Comparison of ENCODE assay signal across 26 cellular contexts in the genomic region with DNA sequence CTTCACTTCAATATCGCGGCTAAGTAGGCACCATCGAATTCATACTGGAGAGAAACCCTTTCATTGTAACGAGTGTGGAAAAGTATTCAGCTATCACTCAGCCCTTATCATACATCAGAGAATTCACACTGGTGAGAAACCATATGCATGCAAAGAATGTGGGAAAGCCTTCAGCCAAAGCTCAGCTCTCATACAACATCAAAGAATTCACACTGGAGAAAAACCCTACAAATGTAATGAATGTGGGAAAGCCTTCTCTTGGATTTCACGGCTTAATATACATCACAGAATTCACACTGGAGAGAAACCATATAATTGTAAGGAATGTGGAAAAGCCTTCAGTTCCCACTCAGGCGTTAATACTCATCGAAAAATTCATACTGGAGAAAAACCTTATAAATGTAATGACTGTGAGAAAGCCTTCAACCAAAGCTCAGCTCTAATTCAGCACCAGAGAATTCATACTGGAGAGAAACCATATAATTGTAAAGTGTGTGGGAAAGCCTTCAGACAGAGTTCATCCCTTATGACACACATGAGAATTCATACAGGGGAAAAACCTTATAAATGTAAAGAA. TPM values are rescaled to one million over a fixed set of nuclear protein-coding genes. Genes with fewer than 3 reads are reported as not detected.
"Had no signal": no experiment of that assay in that cellular context is flagged by ENCODE, and none has a peak within 500 bp of the region (broad histone marks: within the 10 kb centered on the region; RNA-seq: fewer than 3 reads in every experiment).

No MANE protein-coding gene starts in this region.

- H3K4me1 ChIP-seq: colonic mucosa, esophagus muscularis mucosa, heart right ventricle, lower lobe of right lung, vagina had no signal

- ATAC-seq: activated CD8-positive, alpha-beta T cell treated with anti-CD3 and anti-CD28 coated beads for 36 hours; activated T-helper 17 cell treated with anti-CD3 and anti-CD28 coated beads, Interleukin-2, amount 50 U/mL, for 72 hours; heart right ventricle; lower lobe of right lung; stimulated activated naive CD8-positive, alpha-beta T cell treated with anti-CD3 and anti-CD28 coated beads, Interleukin-15, Interleukin-2, amounts not matched to agents 100 U/mL and 50 U/mL, for 24 hours had no signal

- H3K27ac Mint-ChIP-seq: activated CD4-positive, alpha-beta T cell treated with anti-CD3 and anti-CD28 coated beads, Interleukin-2, amount 10 ng/mL, durations not matched to agents 24 days and 14 days; activated CD8-positive, alpha-beta T cell treated with anti-CD3 and anti-CD28 coated beads for 36 hours; activated naive CD8-positive, alpha-beta T cell treated with anti-CD3 and anti-CD28 coated beads, Interleukin-2, amount 10 ng/mL, durations not matched to agents 7 days and 5 days; activated T-helper 17 cell treated with anti-CD3 and anti-CD28 coated beads, Interleukin-2, amount 50 U/mL, for 72 hours; brain; mesothelial cell of epicardium; nephron progenitor cell; T-helper 1 cell treated with Interleukin-12 subunit alpha and Interleukin-12 subunit beta and Interleukin-4 antibody, amounts not matched to agents 30 μg/mL and 1 μg/mL, for 36 hours had no signal

- H3K27me3 Mint-ChIP-seq: activated CD4-positive, alpha-beta T cell treated with anti-CD3 and anti-CD28 coated beads, Interleukin-2, amount 10 ng/mL, durations not matched to agents 24 days and 14 days; activated CD8-positive, alpha-beta T cell treated with anti-CD3 and anti-CD28 coated beads for 36 hours; activated naive CD8-positive, alpha-beta T cell treated with anti-CD3 and anti-CD28 coated beads, Interleukin-2, amount 10 ng/mL, durations not matched to agents 7 days and 5 days; activated T-helper 17 cell treated with anti-CD3 and anti-CD28 coated beads, Interleukin-2, amount 50 U/mL, for 72 hours; brain had no signal

- H3K27ac ChIP-seq: colonic mucosa, esophagus muscularis mucosa, heart right ventricle, lower lobe of right lung, vagina had no signal

- H3K4me3 Mint-ChIP-seq: activated CD4-positive, alpha-beta T cell treated with anti-CD3 and anti-CD28 coated beads, Interleukin-2, amount 10 ng/mL, durations not matched to agents 24 days and 14 days; activated CD8-positive, alpha-beta T cell treated with anti-CD3 and anti-CD28 coated beads for 36 hours; activated naive CD8-positive, alpha-beta T cell treated with anti-CD3 and anti-CD28 coated beads, Interleukin-2, amount 10 ng/mL, durations not matched to agents 7 days and 5 days; activated T-helper 17 cell treated with anti-CD3 and anti-CD28 coated beads, Interleukin-2, amount 50 U/mL, for 72 hours; brain; mesothelial cell of epicardium; nephron progenitor cell; T-helper 1 cell treated with Interleukin-12 subunit alpha and Interleukin-12 subunit beta and Interleukin-4 antibody, amounts not matched to agents 30 μg/mL and 1 μg/mL, for 36 hours had no signal

- H3K4me1 Mint-ChIP-seq: activated CD4-positive, alpha-beta T cell treated with anti-CD3 and anti-CD28 coated beads, Interleukin-2, amount 10 ng/mL, durations not matched to agents 24 days and 14 days; activated naive CD8-positive, alpha-beta T cell treated with anti-CD3 and anti-CD28 coated beads, Interleukin-2, amount 10 ng/mL, durations not matched to agents 7 days and 5 days; activated T-helper 17 cell treated with anti-CD3 and anti-CD28 coated beads, Interleukin-2, amount 50 U/mL, for 72 hours; brain; mesothelial cell of epicardium; nephron progenitor cell had no signal

- H3K27me3 ChIP-seq: colonic mucosa, esophagus muscularis mucosa, heart right ventricle, vagina had no signal

- DNase-seq: activated CD4-positive, alpha-beta T cell treated with anti-CD3 and anti-CD28 coated beads, Interleukin-2, amount 10 ng/mL, durations not matched to agents 24 days and 14 days; activated CD8-positive, alpha-beta T cell treated with anti-CD3 and anti-CD28 coated beads for 36 hours; activated naive CD4-positive, alpha-beta T cell treated with Interleukin-2 at 50 U/mL for 16 hours; activated naive CD8-positive, alpha-beta T cell treated with anti-CD3 and anti-CD28 coated beads, Interleukin-2, amount 10 ng/mL, durations not matched to agents 7 days and 5 days; activated T-cell treated with anti-CD3 and anti-CD28 coated beads, Interleukin-2, amount 50 U/mL, for 1 hour; anterior cingulate cortex; caudate nucleus; colonic mucosa; heart right ventricle; lower lobe of right lung; nephron progenitor cell; nucleus accumbens; posterior cingulate gyrus; retina; stimulated activated CD4-positive, alpha-beta T cell treated with anti-CD3 and anti-CD28 coated beads, Interleukin-12 subunit alpha, Interleukin-12 subunit beta, amount 100 ng/mL, for 4 hours; stimulated activated CD4-positive, alpha-beta T cell treated with anti-CD3 and anti-CD28 coated beads, Interleukin-2, amount 100 ng/mL, for 24 hours; stimulated activated naive CD8-positive, alpha-beta T cell treated with anti-CD3 and anti-CD28 coated beads, Interleukin-15, Interleukin-2, amounts not matched to agents 100 U/mL and 50 U/mL, for 24 hours; trophoblast cell had no signal

- H3K4me3 ChIP-seq: colonic mucosa, heart right ventricle, lower lobe of right lung, vagina had no signal

RNA-seq across cellular contexts. Expression of a gene that starts 38.0 kb away (rescaled TPM):
- total RNA-seq: activated CD4-positive, alpha-beta T cell treated with anti-CD3 and anti-CD28 coated beads, Interleukin-2, amount 10 ng/mL, durations not matched to agents 24 days and 14 days; activated CD8-positive, alpha-beta T cell treated with anti-CD3 and anti-CD28 coated beads for 36 hours; activated naive CD8-positive, alpha-beta T cell treated with anti-CD3 and anti-CD28 coated beads, Interleukin-2, amount 10 ng/mL, durations not matched to agents 7 days and 5 days; activated T-helper 17 cell treated with anti-CD3 and anti-CD28 coated beads, Interleukin-2, amount 50 U/mL, for 72 hours; colonic mucosa; endothelial cell of umbilical vein; esophagus muscularis mucosa; heart right ventricle; lower lobe of right lung; mesothelial cell of epicardium; myocyte; vagina had no signal
- polyA plus RNA-seq: endothelial cell of umbilical vein, heart right ventricle had no signal
